Comparison of ENCODE assay signal across 8 cellular contexts in the genomic region with DNA sequence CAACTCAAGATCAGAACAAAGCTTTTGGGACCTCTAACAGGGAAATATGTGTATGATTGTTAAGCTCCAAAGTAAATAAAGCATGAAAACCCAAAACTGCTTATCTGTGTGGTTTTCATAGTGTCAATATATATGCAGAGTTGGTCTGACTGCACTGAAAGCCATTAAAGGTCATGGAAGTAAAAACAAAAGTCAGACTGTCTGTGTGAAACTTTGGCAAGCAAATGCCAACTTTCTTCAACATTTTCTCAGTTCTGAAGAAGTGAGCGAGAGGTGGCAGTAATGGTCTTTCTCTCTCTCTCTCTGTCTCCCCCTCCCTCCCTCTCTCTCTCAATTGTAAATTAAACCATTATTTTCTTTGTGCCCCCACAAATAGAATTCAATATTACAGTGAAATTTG.
DNase-seq lines count a peak whose midpoint lies in the region; ATAC-seq, FAIRE-seq and TF ChIP-seq lines count a peak whose summit lies in the region.

No MANE protein-coding gene starts in this region.

- peak overlapping the region in 1 of 2 donors; percentile 62 for H3K4me3 Mint-ChIP-seq in stimulated activated naive B cell treated with anti-CD40 and anti-IgM and Interleukin-4, amounts not matched to agents 10 μg/mL and 1 μg/mL and 100 μg/mL, for 72 hours

- peak overlapping the region in 1 of 4 experiments; percentile 42; a peak in 1 of 8 replicates for H3K4me3 ChIP-seq in H1 (ENCODE audit: extremely low read depth in 1 of 4, insufficient read depth in 2 of 4, low read depth in 3 of 4, low read length in 4 of 4)
- no peak overlapping the region for H3K4me3 ChIP-seq in PC-9

- H3K79me2 ChIP-seq in H1 (ENCODE audit: control insufficient read depth in 1 of 2, insufficient read depth in 2 of 2, low read length in 2 of 2): no peaks in the 10 kb centered on the region
- no peaks in the 10 kb centered on the region for H3K79me2 ChIP-seq in PC-9 (ENCODE audit: low read depth)

- H3F3A ChIP-seq in PC-9 (ENCODE audit: insufficient read depth, low read depth): no peaks in the 10 kb centered on the region

- H3K4me1 ChIP-seq in H1 (replicated peaks in 1 of 4; ENCODE audit: control insufficient read depth in 3 of 4, insufficient read depth in 4 of 4, low read length in 3 of 4) (peaks cover 0 to 10% (median 1%) of the 10 kb centered on the region in 4 experiments; a peak in 2 of 7 replicates), PC-9 (replicated peaks; ENCODE audit: insufficient read depth) (peaks cover 9% of the 10 kb centered on the region; the same call in 1 of the 2 replicates)

- peaks cover 0 to 2% of the 10 kb centered on the region in 2 donors for H3K9me3 Mint-ChIP-seq in stimulated activated naive B cell treated with anti-CD40 and anti-IgM and Interleukin-4, amounts not matched to agents 10 μg/mL and 1 μg/mL and 100 μg/mL, for 72 hours

- no peaks in the 10 kb centered on the region for H3K23me2 ChIP-seq in H1 (ENCODE audit: low read depth, low read length)

- ATAC-seq in GM21576 (IDR thresholded peaks at IDR 0.05; ENCODE audit: unreplicated experiment): peak; percentile 77
- ATAC-seq in stimulated activated naive B cell treated with anti-CD40 and anti-IgM and Interleukin-4, amounts not matched to agents 10 μg/mL and 1 μg/mL and 100 μg/mL, for 72 hours (replicated peaks): peak; percentile 87 to 89

- no peak overlapping the region for H3K14ac ChIP-seq in H1 (ENCODE audit: insufficient read length)

- no peaks in the 10 kb centered on the region for H3K9me3 ChIP-seq in H1 (ENCODE audit: insufficient read depth in 2 of 2, low read depth in 1 of 2, low read length in 1 of 2)
- H3K9me3 ChIP-seq in PC-9 (ENCODE audit: insufficient read depth, low read depth): no peaks in the 10 kb centered on the region

- peaks cover 40 to 66% of the 10 kb centered on the region in 2 donors for H3K4me1 Mint-ChIP-seq in stimulated activated naive B cell treated with anti-CD40 and anti-IgM and Interleukin-4, amounts not matched to agents 10 μg/mL and 1 μg/mL and 100 μg/mL, for 72 hours

- H3K27me3 Mint-ChIP-seq in stimulated activated naive B cell treated with anti-CD40 and anti-IgM and Interleukin-4, amounts not matched to agents 10 μg/mL and 1 μg/mL and 100 μg/mL, for 72 hours: no peaks in the 10 kb centered on the region

- no peak for TF ChIP-seq EP300 in H1 (IDR thresholded peaks at IDR 0.05; ENCODE audit: borderline replicate concordance in 1 of 2, low read depth in 2 of 2, low read length in 2 of 2)

- 6% methylated on average over 1 of the region's 1 CpG; no CpG with 5 or more reads in 1 of the 2 experiments for WGBS in H1 (ENCODE audit: extremely low coverage in 1 of 2, insufficient coverage in 1 of 2, insufficient read length in 1 of 2, insufficient replicate concordance in 2 of 2, low coverage in 1 of 2, low lambda C conversion rate in 2 of 2, missing lambda C conversion rate in 1 of 2), 2 experiments

- no peak overlapping the region for H3K4ac ChIP-seq in H1 (replicated peaks; ENCODE audit: insufficient read length, low read depth, low read length)

- TF ChIP-seq POLR2A in H1 (IDR thresholded peaks at IDR 0.05; ENCODE audit: control extremely low read depth in 1 of 2, low read depth in 2 of 2, low read length in 2 of 2): no peak

- H3K27me3 ChIP-seq in H1 (replicated peaks in 1 of 4; ENCODE audit: control insufficient read depth in 3 of 4, extremely low read depth in 1 of 4, insufficient read depth in 3 of 4, low read length in 3 of 4): no peaks in the 10 kb centered on the region
- H3K27me3 ChIP-seq in PC-9 (ENCODE audit: insufficient read depth, low read depth): no peaks in the 10 kb centered on the region

- peak; percentile 73 for TF ChIP-seq RAD21 in H1 (IDR thresholded peaks at IDR 0.05 in 1 of 2, conservative IDR thresholded peaks at IDR 0.05 in 1 of 2; ENCODE audit: low read depth in 2 of 2, low read length in 2 of 2)

- H3K23ac ChIP-seq in H1 (ENCODE audit: insufficient read length): no peak overlapping the region

- TF ChIP-seq CTCF in GM12873 (IDR thresholded peaks at IDR 0.05; ENCODE audit: insufficient read depth, low read depth, low read length, missing control alignments) (peak; percentile 56), LNCAP (IDR thresholded peaks at IDR 0.05) (peak; percentile 30; the same call in 1 of the 2 replicates), H1 (IDR thresholded peaks at IDR 0.05; ENCODE audit: control extremely low read depth in 1 of 3, insufficient read depth in 1 of 3, low read depth in 1 of 3, low read length in 3 of 3) (peak in 2 of 3 experiments; percentile 38 to 53; a peak in 2 of 4 replicates), PC-9 (conservative IDR thresholded peaks at IDR 0.05) (no peak)

- no peak overlapping the region for H2BK20ac ChIP-seq in H1 (ENCODE audit: low read length)

- H2BK5ac ChIP-seq in H1 (ENCODE audit: low read depth, low read length): no peak overlapping the region

- no peak for DNase-seq in H1 (ENCODE audit: low read depth in 1 of 2, low spot score in 2 of 2)
- peak; percentile 38 for DNase-seq in stimulated activated naive B cell treated with anti-CD40 and anti-IgM and Interleukin-4, amounts not matched to agents 10 μg/mL and 1 μg/mL and 100 μg/mL, for 72 hours
- no peak for DNase-seq in DMS79 treated with DMSO at 0.1 percent for 48 hours (lab: John Stamatoyannopoulos, UW)
- DNase-seq in NCI-H2029 (lab: John Stamatoyannopoulos, UW): no peak
- DNase-seq in PC-9: no peak

- H2AK5ac ChIP-seq in H1 (ENCODE audit: low read depth, low read length): no peak overlapping the region

- H3K4me2 ChIP-seq in H1 (ENCODE audit: insufficient read depth in 1 of 2, low read depth in 2 of 2, low read length in 2 of 2) (peak overlapping the region; percentile 17 to 62; a peak in 2 of 4 replicates), PC-9 (no peak overlapping the region)

- intact Hi-C loops in PC-9 (cut with micrococcal nuclease; ENCODE audit: unreplicated experiment): loop anchor here (10.0 kb wide), 1 partner anchor 98 kb away; a partner anchor contains a TSS

- H4K8ac ChIP-seq in H1 (ENCODE audit: extremely low read depth, insufficient read depth, low read length): no peak overlapping the region

- H3K18ac ChIP-seq in H1 (ENCODE audit: extremely low read depth, low read length): no peak overlapping the region

- no peaks in the 10 kb centered on the region for H3K36me3 ChIP-seq in H1 (ENCODE audit: control insufficient read depth in 2 of 4, insufficient read depth in 4 of 4, low read length in 3 of 4)
- no peaks in the 10 kb centered on the region for H3K36me3 ChIP-seq in PC-9 (ENCODE audit: low read depth)

- peak; percentile 85 for FAIRE-seq in H1 (lab: Jason Lieb, UNC)

- peaks cover 0 to 1% of the 10 kb centered on the region in 2 experiments for H4K20me1 ChIP-seq in H1 (replicated peaks in 1 of 2; ENCODE audit: control insufficient read depth in 1 of 2, insufficient read depth in 2 of 2, low read length in 2 of 2)
- H4K20me1 ChIP-seq in PC-9 (ENCODE audit: insufficient read depth): no peaks in the 10 kb centered on the region

- no peaks in the 10 kb centered on the region for H3K9me2 ChIP-seq in PC-9 (ENCODE audit: insufficient read depth)

- no peaks in the 10 kb centered on the region for H3K79me1 ChIP-seq in H1 (ENCODE audit: low read depth, low read length)

- peaks cover 1 to 4% of the 10 kb centered on the region in 2 donors for H3K36me3 Mint-ChIP-seq in stimulated activated naive B cell treated with anti-CD40 and anti-IgM and Interleukin-4, amounts not matched to agents 10 μg/mL and 1 μg/mL and 100 μg/mL, for 72 hours

- H3K27ac Mint-ChIP-seq in stimulated activated naive B cell treated with anti-CD40 and anti-IgM and Interleukin-4, amounts not matched to agents 10 μg/mL and 1 μg/mL and 100 μg/mL, for 72 hours: peak overlapping the region; percentile 16

- POLR2A ChIA-PET in H1 (lab: Charles Lee; ENCODE audit: partially characterized antibody) (no interaction called here), PC-9 (lab: Charles Lee; ENCODE audit: unreplicated experiment) (no interaction called here)

- H2AFZ ChIP-seq in H1 (ENCODE audit: low read length): 0 out of 2 replicates have a peak overlapping the region, but pooled peaks have one; percentile 45
- H2AFZ ChIP-seq in PC-9: no peak overlapping the region

- no peak overlapping the region for H2BK15ac ChIP-seq in H1 (ENCODE audit: low read length)

- peak overlapping the region; percentile 86 for H4K5ac ChIP-seq in H1 (ENCODE audit: insufficient read length, low read depth, low read length)

- no peak overlapping the region for H4K91ac ChIP-seq in H1 (replicated peaks; ENCODE audit: insufficient read length, low read length)

- no peak overlapping the region for H2BK120ac ChIP-seq in H1 (replicated peaks; ENCODE audit: low read depth, low read length)

- no peak overlapping the region for H3K27ac ChIP-seq in H1 (ENCODE audit: low read depth, low read length)
- H3K27ac ChIP-seq in PC-9: no peak overlapping the region

- no peak overlapping the region for H3K56ac ChIP-seq in H1 (replicated peaks; ENCODE audit: insufficient read length, low read depth, low read length)

- BruUV-seq in PC-9 (replicated peaks; lab: Mats Ljungman, UMichigan): no TSS peak

- CTCF ChIA-PET in H1 (lab: Charles Lee; ENCODE audit: partially characterized antibody): interaction anchor here (0.7 to 6.9 kb wide), 14 partner anchors 9 to 339 kb away, joined by 3 to 82 read pairs (median 4); no protein-coding TSS in a partner anchor
- CTCF ChIA-PET in PC-9 (lab: Charles Lee): no interaction called here

- H3K9ac ChIP-seq in H1 (replicated peaks in 1 of 4; ENCODE audit: extremely low read depth in 1 of 4, low read depth in 3 of 4, low read length in 3 of 4): no peak overlapping the region

- no peak overlapping the region for H2BK12ac ChIP-seq in H1 (ENCODE audit: low read depth, low read length)

TF ChIP-seq in H1, 55 proteins besides CTCF, POLR2A, EP300 and RAD21 (continues in another document):
- TF ChIP-seq ASH2L (IDR thresholded peaks at IDR 0.05; ENCODE audit: low read length) (no peak), SIRT6 (IDR thresholded peaks at IDR 0.05; ENCODE audit: low read length) (no peak), CHD1 (IDR thresholded peaks at IDR 0.05; ENCODE audit: low read depth, low read length) (no peak), KDM1A (IDR thresholded peaks at IDR 0.05; ENCODE audit: borderline replicate concordance, low read length) (no peak), HDAC2 (IDR thresholded peaks at IDR 0.05; ENCODE audit: borderline replicate concordance in 1 of 2, low read depth in 2 of 2, low read length in 2 of 2) (no peak), JUND (IDR thresholded peaks at IDR 0.05; ENCODE audit: low read length) (no peak)
- TF ChIP-seq, protein P1, sequence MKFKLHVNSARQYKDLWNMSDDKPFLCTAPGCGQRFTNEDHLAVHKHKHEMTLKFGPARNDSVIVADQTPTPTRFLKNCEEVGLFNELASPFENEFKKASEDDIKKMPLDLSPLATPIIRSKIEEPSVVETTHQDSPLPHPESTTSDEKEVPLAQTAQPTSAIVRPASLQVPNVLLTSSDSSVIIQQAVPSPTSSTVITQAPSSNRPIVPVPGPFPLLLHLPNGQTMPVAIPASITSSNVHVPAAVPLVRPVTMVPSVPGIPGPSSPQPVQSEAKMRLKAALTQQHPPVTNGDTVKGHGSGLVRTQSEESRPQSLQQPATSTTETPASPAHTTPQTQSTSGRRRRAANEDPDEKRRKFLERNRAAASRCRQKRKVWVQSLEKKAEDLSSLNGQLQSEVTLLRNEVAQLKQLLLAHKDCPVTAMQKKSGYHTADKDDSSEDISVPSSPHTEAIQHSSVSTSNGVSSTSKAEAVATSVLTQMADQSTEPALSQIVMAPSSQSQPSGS (IDR thresholded peaks at IDR 0.05; ENCODE audit: low read length): no peak
